ENCODE assay signal across 10 cellular contexts in the genomic region with DNA sequence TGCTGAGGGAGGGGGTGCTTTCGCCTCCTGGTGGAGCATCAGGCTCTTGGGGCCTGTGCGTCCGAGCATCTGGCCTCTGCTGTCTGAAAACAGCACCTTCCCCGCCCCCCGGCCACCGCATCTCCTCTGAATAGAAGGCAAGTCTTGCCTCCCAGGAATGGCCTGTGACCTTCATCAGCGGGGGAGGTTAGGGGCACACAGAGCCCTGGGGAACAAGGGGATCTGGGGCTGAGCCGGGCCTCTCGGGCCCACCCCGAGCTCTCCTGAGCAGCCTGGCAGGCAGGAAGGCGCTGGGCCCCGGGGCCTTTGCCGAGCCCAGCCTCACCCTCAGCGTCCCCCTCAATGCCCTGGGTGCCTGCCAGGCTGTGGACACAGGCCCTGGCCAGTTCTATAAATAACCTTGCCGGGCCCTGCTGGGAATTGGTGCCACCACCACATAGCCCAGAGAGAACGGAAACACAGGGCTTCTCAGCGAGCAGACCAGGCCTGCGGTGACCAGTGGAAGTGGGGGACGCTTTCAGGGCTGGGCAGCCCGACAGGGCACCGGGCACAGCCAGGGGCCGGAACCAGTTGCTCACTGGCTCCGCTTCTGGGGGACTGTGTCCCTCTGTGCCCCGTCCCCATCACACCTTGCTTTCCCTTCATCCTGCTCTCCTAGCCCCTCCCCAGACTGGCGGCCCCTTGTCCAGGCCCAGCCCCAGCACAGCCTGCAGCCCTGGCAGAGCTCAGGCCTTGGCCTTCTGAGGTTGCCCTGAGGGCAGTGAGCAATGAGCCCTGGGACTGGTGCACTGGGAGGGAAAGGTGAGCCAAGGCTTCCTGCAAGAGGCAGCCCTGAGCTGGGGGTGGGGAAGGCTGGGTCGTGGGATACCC. TPM values are rescaled to one million over a fixed set of nuclear protein-coding genes. Genes with fewer than 3 reads are reported as not detected.
DNase-seq lines count a peak whose midpoint lies in the region; ATAC-seq lines count a peak whose summit lies in the region.
"Had no signal": no experiment of that assay in that cellular context is flagged by ENCODE, and none has a peak within 500 bp of the region (broad histone marks: within the 10 kb centered on the region; RNA-seq: fewer than 3 reads in every experiment).

No MANE protein-coding gene starts in this region.

- no peaks in the 10 kb centered on the region for H3K9me3 ChIP-seq in effector memory CD4-positive, alpha-beta T cell (ENCODE audit: control insufficient read depth, low read length)

- H3K36me3 ChIP-seq in effector memory CD4-positive, alpha-beta T cell (ENCODE audit: control insufficient read depth, insufficient read depth, low read length): peaks cover 9% of the 10 kb centered on the region
- no peaks in the 10 kb centered on the region for H3K36me3 ChIP-seq in urinary bladder (ENCODE audit: insufficient read depth)

- peaks cover 25% of the 10 kb centered on the region for H3K4me1 ChIP-seq in effector memory CD4-positive, alpha-beta T cell (ENCODE audit: control insufficient read depth, insufficient read depth, low read length, poor library complexity, severe bottlenecking)
- peaks cover 1% of the 10 kb centered on the region for H3K4me1 ChIP-seq in urinary bladder (ENCODE audit: insufficient read depth)

- DNase-seq in SHP77 (lab: John Stamatoyannopoulos, UW) (peak; percentile 62), SHP77 treated with DMSO at 0.1 percent for 48 hours (lab: John Stamatoyannopoulos, UW) (no peak), midbrain (lab: John Stamatoyannopoulos, UW) (peak; percentile 79), NCI-H748 treated with DMSO at 0.1 percent for 48 hours (lab: John Stamatoyannopoulos, UW) (no peak)
- no peak for DNase-seq in effector memory CD4-positive, alpha-beta T cell
- DNase-seq in stimulated activated CD4-positive, alpha-beta T cell treated with anti-CD3 and anti-CD28 coated beads, Interleukin-4, amount 100 ng/mL, for 24 hours: no peak
- DNase-seq: RPMI8226 had no signal

- ATAC-seq in HG03565 (IDR thresholded peaks at IDR 0.05; ENCODE audit: unreplicated experiment): no peak

- peak overlapping the region; percentile 11 for H3K27ac ChIP-seq in effector memory CD4-positive, alpha-beta T cell (ENCODE audit: insufficient read depth, low read length, poor library complexity, severe bottlenecking)
- peak overlapping the region; percentile 59 for H3K27ac ChIP-seq in urinary bladder (ENCODE audit: low read depth)
- H3K27ac ChIP-seq: 22Rv1 had no signal

- H3K4me3 ChIP-seq in effector memory CD4-positive, alpha-beta T cell (ENCODE audit: insufficient read depth, low read depth, low read length, poor library complexity, severe bottlenecking): no peak overlapping the region
- no peak overlapping the region for H3K4me3 ChIP-seq in urinary bladder (ENCODE audit: low read depth, low read length)

- H3K27me3 ChIP-seq in effector memory CD4-positive, alpha-beta T cell (replicated peaks; ENCODE audit: control insufficient read depth, insufficient read depth, low read length, poor library complexity, severe bottlenecking): no peaks in the 10 kb centered on the region

- WGBS in urinary bladder: 59% methylated on average over 26 of the region's 26 CpGs

RNA-seq across cellular contexts. Expression of gene STK11, which starts 9.5 kb away (rescaled TPM):
- total RNA-seq in urinary bladder: 31.7 TPM
- polyA plus RNA-seq in urinary bladder: 56.5 TPM

RNA-seq across cellular contexts. Expression of gene CBARP, which starts 22.7 kb away (rescaled TPM):
- total RNA-seq in urinary bladder: 0.53 TPM
- polyA plus RNA-seq in urinary bladder: 0.43 TPM

RNA-seq across cellular contexts. Expression of gene ATP5F1D, which starts 26.5 kb away (rescaled TPM):
- 9.5 TPM for total RNA-seq in urinary bladder
- polyA plus RNA-seq in urinary bladder: 236 TPM

RNA-seq across cellular contexts. Expression of gene MIDN, which starts 33.3 kb away (rescaled TPM):
- 12.2 TPM for total RNA-seq in urinary bladder
- polyA plus RNA-seq in urinary bladder: 64.3 TPM

RNA-seq across cellular contexts. Expression of gene SBNO2, which starts 41.0 kb away (rescaled TPM):
- 7.6 TPM for total RNA-seq in urinary bladder
- 44.8 TPM for polyA plus RNA-seq in urinary bladder

Comparison
In these comparisons a context has a peak if more than half of its experiments do, and no peak if none do; other contexts are left out.
1. DNase-seq: peak in SHP77 (2 of 2) and midbrain (single experiment); none in SHP77 treated with DMSO at 0.1 percent for 48 hours (single experiment), effector memory CD4-positive, alpha-beta T cell (0 of 3), NCI-H748 treated with DMSO at 0.1 percent for 48 hours (single experiment) and stimulated activated CD4-positive, alpha-beta T cell treated with anti-CD3 and anti-CD28 coated beads, Interleukin-4, amount 100 ng/mL, for 24 hours (single experiment).